12 cellular contexts compared by ENCODE assay signal in genomic region chr1:26618561-26618960, GRCh38.
DNase-seq lines count a peak whose midpoint lies in the region; ATAC-seq and TF ChIP-seq lines count a peak whose summit lies in the region.
"Had no signal": no experiment of that assay in that cellular context is flagged by ENCODE, and none has a peak within 500 bp of the region (broad histone marks: within the 10 kb centered on the region; RNA-seq: fewer than 3 reads in every experiment).

No MANE protein-coding gene starts in this region.

- H3K4me2 ChIP-seq in mesendoderm (ENCODE audit: low read length): no peak overlapping the region

- peak overlapping the region; percentile 30 for H3K4me3 Mint-ChIP-seq in activated B cell treated with CpG ODN at 0.5 μM for 24 hours

- H3K36me3 ChIP-seq in left ventricle myocardium inferior (no peaks in the 10 kb centered on the region), mesendoderm (ENCODE audit: control insufficient read depth, insufficient read depth, low read length) (no peaks in the 10 kb centered on the region), uterus (no peaks in the 10 kb centered on the region)

- no CpG with 5 or more reads among the region's 3 CpGs for WGBS in mesendoderm (ENCODE audit: extremely low coverage, insufficient coverage, low lambda C conversion rate)

- H3K79me1 ChIP-seq in mesendoderm (ENCODE audit: low read length): no peaks in the 10 kb centered on the region

- H3K79me2 ChIP-seq in mesendoderm (ENCODE audit: control insufficient read depth, insufficient read depth, low read length): no peaks in the 10 kb centered on the region

- peak overlapping the region; percentile 32 for H3K27ac Mint-ChIP-seq in activated B cell treated with CpG ODN at 0.5 μM for 24 hours

- peaks cover 28% of the 10 kb centered on the region for H3K4me1 Mint-ChIP-seq in activated B cell treated with CpG ODN at 0.5 μM for 24 hours

- TF ChIP-seq CTCF in left ventricle myocardium inferior (IDR thresholded peaks at IDR 0.05; ENCODE audit: borderline replicate concordance) (no peak), activated B cell treated with CpG ODN at 0.5 μM for 24 hours (IDR thresholded peaks at IDR 0.05) (no peak), uterus (IDR thresholded peaks at IDR 0.05) (no peak)

- no peak overlapping the region for H4K5ac ChIP-seq in mesendoderm (ENCODE audit: low read length)

- H3K4me1 ChIP-seq in left ventricle myocardium inferior (peaks cover 31% of the 10 kb centered on the region), mesendoderm (ENCODE audit: control insufficient read depth, low read depth, low read length) (peaks cover 13% of the 10 kb centered on the region), uterus (no peaks in the 10 kb centered on the region)

- POLR2A ChIA-PET in activated B cell treated with CpG ODN at 0.5 μM for 24 hours (lab: Charles Lee): interaction anchor here (0.6 to 1.2 kb wide), 2 partner anchors 179 to 251 kb away, joined by 5 read pairs; no protein-coding TSS in a partner anchor

- peaks cover 7% of the 10 kb centered on the region for H3K36me3 Mint-ChIP-seq in activated B cell treated with CpG ODN at 0.5 μM for 24 hours (ENCODE audit: low read depth)

- H3K4ac ChIP-seq in mesendoderm (ENCODE audit: low read depth, low read length): no peak overlapping the region

- no peaks in the 10 kb centered on the region for H3K27me3 ChIP-seq in left ventricle myocardium inferior (ENCODE audit: low read depth)
- H3K27me3 ChIP-seq in mesendoderm (ENCODE audit: insufficient read depth, low read length, poor library complexity): no peaks in the 10 kb centered on the region
- no peaks in the 10 kb centered on the region for H3K27me3 ChIP-seq in uterus
- H3K27me3 ChIP-seq: body of pancreas had no signal

- H3K9me3 ChIP-seq in left ventricle myocardium inferior (replicated peaks): no peaks in the 10 kb centered on the region
- no peaks in the 10 kb centered on the region for H3K9me3 ChIP-seq in uterus
- H3K9me3 ChIP-seq: body of pancreas had no signal

- H3K27ac ChIP-seq in left ventricle myocardium inferior (replicated peaks) (peak overlapping the region; percentile 99), mesendoderm (ENCODE audit: low read depth, low read length) (no peak overlapping the region), uterus (peak overlapping the region; percentile 95 to 99)

- no peaks in the 10 kb centered on the region for H3K9me3 Mint-ChIP-seq in activated B cell treated with CpG ODN at 0.5 μM for 24 hours

- no peak overlapping the region for H2BK15ac ChIP-seq in mesendoderm (replicated peaks; ENCODE audit: low read depth)

- H3K27me3 Mint-ChIP-seq in activated B cell treated with CpG ODN at 0.5 μM for 24 hours: no peaks in the 10 kb centered on the region

- H3K4me3 ChIP-seq in left ventricle myocardium inferior: no peak overlapping the region
- H3K4me3 ChIP-seq in mesendoderm (ENCODE audit: low read length): no peak overlapping the region
- no peak overlapping the region for H3K4me3 ChIP-seq in uterus
- H3K4me3 ChIP-seq: body of pancreas had no signal

- no peak overlapping the region for H4K8ac ChIP-seq in mesendoderm (ENCODE audit: low read depth, low read length)

- no peak overlapping the region for H2BK5ac ChIP-seq in mesendoderm (ENCODE audit: low read length)

- ATAC-seq in left ventricle myocardium superior: no peak
- no peak for ATAC-seq in activated B cell treated with CpG ODN at 0.5 μM for 24 hours (ENCODE audit: low read depth)
- ATAC-seq: activated CD8-positive, alpha-beta T cell treated with anti-CD3 and anti-CD28 coated beads, Interleukin-2, amount 10 ng/mL, durations not matched to agents 7 days and 5 days; body of pancreas; stimulated activated naive CD8-positive, alpha-beta T cell treated with anti-CD3 and anti-CD28 coated beads, Interleukin-15, Interleukin-2, amounts not matched to agents 100 U/mL and 50 U/mL, for 24 hours had no signal

- CTCF ChIA-PET in activated B cell treated with CpG ODN at 0.5 μM for 24 hours (lab: Charles Lee): interaction anchor here (0.9 to 1.7 kb wide), 4 partner anchors 14 to 212 kb away, joined by 3 to 4 read pairs (median 3); no protein-coding TSS in a partner anchor

- no peak overlapping the region for H3K23ac ChIP-seq in mesendoderm (ENCODE audit: low read length)

- no peak overlapping the region for H2AK5ac ChIP-seq in mesendoderm (ENCODE audit: low read length)

- H3K18ac ChIP-seq in mesendoderm (ENCODE audit: low read length): peak overlapping the region; percentile 73

- TF ChIP-seq POLR2A in uterus (IDR thresholded peaks at IDR 0.05): no peak

- H3K9ac ChIP-seq in mesendoderm (ENCODE audit: low read length): no peak overlapping the region

- H3K56ac ChIP-seq in mesendoderm (ENCODE audit: low read length): peak overlapping the region; percentile 43

- H2BK120ac ChIP-seq in mesendoderm (ENCODE audit: low read depth, low read length): no peak overlapping the region

- intact Hi-C loops in left ventricle myocardium inferior (cut with micrococcal nuclease) (no loop called here), left ventricle myocardium superior (cut with micrococcal nuclease) (no loop called here), activated B cell treated with CpG ODN at 0.5 μM for 24 hours (cut with micrococcal nuclease) (no loop called here), uterus (cut with DNase I; ENCODE audit: low total_unique reads) (no loop called here)

- DNase-seq in left ventricle myocardium inferior: no peak
- DNase-seq in left ventricle myocardium superior: no peak
- DNase-seq in activated B cell treated with CpG ODN at 0.5 μM for 24 hours: no peak
- no peak for DNase-seq in mesendoderm
- DNase-seq in uterus: no peak
- no peak for DNase-seq in DMS114 treated with DMSO at 0.1 percent for 48 hours (lab: John Stamatoyannopoulos, UW; ENCODE audit: unreplicated experiment)
- DNase-seq in epidermal melanocyte (ENCODE audit: insufficient read length, low spot score): no peak
- DNase-seq in middle frontal gyrus (ENCODE audit: extremely low spot score, low spot score): no peak
- DNase-seq: activated CD8-positive, alpha-beta T cell treated with anti-CD3 and anti-CD28 coated beads, Interleukin-2, amount 10 ng/mL, durations not matched to agents 7 days and 5 days; body of pancreas; stimulated activated CD4-positive, alpha-beta T cell treated with anti-CD3 and anti-CD28 coated beads, Interleukin-12 subunit alpha, Interleukin-12 subunit beta, amount 100 ng/mL, for 4 hours; stimulated activated naive CD8-positive, alpha-beta T cell treated with anti-CD3 and anti-CD28 coated beads, Interleukin-15, Interleukin-2, amounts not matched to agents 100 U/mL and 50 U/mL, for 24 hours had no signal
